In the genomic region with DNA sequence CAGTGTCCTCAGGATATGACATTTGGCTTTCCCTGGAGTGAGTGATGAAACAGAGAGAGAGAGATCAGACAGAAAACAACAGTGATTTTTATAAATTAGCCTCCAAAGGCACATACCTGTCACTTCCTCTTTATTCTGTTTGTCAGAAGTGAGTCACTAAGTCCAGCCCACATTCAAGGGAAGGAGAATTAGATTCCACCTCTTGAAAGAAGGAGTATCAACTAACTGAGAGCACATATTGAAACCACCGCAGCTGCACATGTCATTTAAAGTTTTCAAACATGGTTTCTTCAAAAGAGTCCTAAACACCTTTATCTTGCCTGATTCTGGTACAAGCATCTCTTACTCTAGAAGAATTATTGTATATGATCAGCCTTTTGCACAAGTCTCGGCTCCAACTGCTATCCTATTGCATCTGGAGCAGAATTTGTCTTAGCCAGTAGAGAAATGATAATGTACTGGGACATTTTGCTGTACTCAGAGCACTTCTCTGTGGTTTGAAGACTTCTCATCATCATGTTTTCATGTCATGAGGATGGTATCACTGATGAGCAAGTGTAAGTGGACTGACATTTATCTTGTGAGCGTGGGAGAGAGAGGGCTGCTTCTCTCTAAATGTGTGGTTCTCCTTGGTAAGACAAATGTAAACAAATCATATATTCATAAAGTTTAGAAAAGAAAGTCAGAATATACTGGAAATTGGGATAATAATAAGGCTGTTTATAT, we compare ENCODE assay signal across 9 cellular contexts.
DNase-seq lines count a peak whose midpoint lies in the region; ATAC-seq, FAIRE-seq and TF ChIP-seq lines count a peak whose summit lies in the region.
"Had no signal": no experiment of that assay in that cellular context is flagged by ENCODE, and none has a peak within 500 bp of the region (broad histone marks: within the 10 kb centered on the region; RNA-seq: fewer than 3 reads in every experiment).

No MANE protein-coding gene starts in this region.

- no peak for FAIRE-seq in GM12892 (lab: Jason Lieb, UNC)

- H3K4me1 Mint-ChIP-seq in activated T-cell treated with anti-CD3 and anti-CD28 coated beads, Interleukin-2, amount 50 U/mL, for 72 hours (ENCODE audit: low read depth) = peaks cover 73% of the 10 kb centered on the region

- peak overlapping the region; percentile 95 for H3K27ac Mint-ChIP-seq in activated T-cell treated with anti-CD3 and anti-CD28 coated beads, Interleukin-2, amount 50 U/mL, for 72 hours

- peak; percentile 38 for DNase-seq in GM10248 (ENCODE audit: extremely low spot score)
- DNase-seq in activated T-cell treated with anti-CD3 and anti-CD28 coated beads, Interleukin-2, amount 50 U/mL, for 72 hours = peak; percentile 31 to 43
- no peak for DNase-seq in superior temporal gyrus (ENCODE audit: extremely low spot score)
- no peak for DNase-seq in GM12892 (ENCODE audit: insufficient read length)
- DNase-seq: erythroblast had no signal

- POLR2A ChIA-PET in GM10248 (lab: Yijun Ruan, JAX) = no interaction called here

- TF ChIP-seq CTCF in GM10248 (IDR thresholded peaks at IDR 0.05; ENCODE audit: control extremely low read depth, extremely low read depth, low read depth, missing control alignments) = no peak

- no peaks in the 10 kb centered on the region for H3K27me3 Mint-ChIP-seq in activated T-cell treated with anti-CD3 and anti-CD28 coated beads, Interleukin-2, amount 50 U/mL, for 72 hours (ENCODE audit: low read depth)

- CTCF ChIA-PET in GM10248 (lab: Yijun Ruan, JAX) = no interaction called here

- H3K4me3 Mint-ChIP-seq in activated T-cell treated with anti-CD3 and anti-CD28 coated beads, Interleukin-2, amount 50 U/mL, for 72 hours = peak overlapping the region; percentile 79

- peak; percentile 63 for ATAC-seq in GM19351 (IDR thresholded peaks at IDR 0.05; ENCODE audit: unreplicated experiment)
- ATAC-seq in HG03139 (IDR thresholded peaks at IDR 0.05; ENCODE audit: unreplicated experiment) = peak; percentile 39
- ATAC-seq in activated T-cell treated with anti-CD3 and anti-CD28 coated beads, Interleukin-2, amount 50 U/mL, for 72 hours (replicated peaks in 1 of 2) = peak; percentile 91
- no peak for ATAC-seq in HG03457 (IDR thresholded peaks at IDR 0.05; ENCODE audit: unreplicated experiment)
- no peak for ATAC-seq in HG03520 (IDR thresholded peaks at IDR 0.05; ENCODE audit: unreplicated experiment)

- peaks cover 2 to 5% of the 10 kb centered on the region in 2 donors for H3K36me3 Mint-ChIP-seq in activated T-cell treated with anti-CD3 and anti-CD28 coated beads, Interleukin-2, amount 50 U/mL, for 72 hours (ENCODE audit: insufficient read depth in 2 of 2)

- H3K9me3 Mint-ChIP-seq in activated T-cell treated with anti-CD3 and anti-CD28 coated beads, Interleukin-2, amount 50 U/mL, for 72 hours = peaks cover 2% of the 10 kb centered on the region in 2 donors

- TF ChIP-seq POLR2A in GM12892 (IDR thresholded peaks at IDR 0.05; ENCODE audit: low read depth, low read length) = no peak

Comparison
In these comparisons a context has a peak if more than half of its experiments do, and no peak if none do; other contexts are left out.
1. DNase-seq: peak in GM10248 (single experiment) and activated T-cell treated with anti-CD3 and anti-CD28 coated beads, Interleukin-2, amount 50 U/mL, for 72 hours (2 of 2); none in superior temporal gyrus (single experiment) and GM12892 (single experiment).
2. ATAC-seq: peak in GM19351 (single experiment), HG03139 (single experiment) and activated T-cell treated with anti-CD3 and anti-CD28 coated beads, Interleukin-2, amount 50 U/mL, for 72 hours (2 of 2); none in HG03457 (single experiment) and HG03520 (single experiment).